In genomic region chr6:116277124-116277523, GRCh38 we compare ENCODE assay signal across 1 cellular context.
TF ChIP-seq lines count a peak whose summit lies in the region.

No MANE protein-coding gene starts in this region.

TF ChIP-seq in GM12878, 131 proteins besides CTCF, POLR2A, EP300 and RAD21 (continued from another document):
- TF ChIP-seq NKRF (conservative IDR thresholded peaks at IDR 0.05): no peak
- no peak for TF ChIP-seq SREBF1 (IDR thresholded peaks at IDR 0.05; ENCODE audit: low read length)
- no peak for TF ChIP-seq ZBTB4 (CRISPR knock-in tag; IDR thresholded peaks at IDR 0.05)
- no peak for TF ChIP-seq CUX1 (IDR thresholded peaks at IDR 0.05; ENCODE audit: insufficient replicate concordance, low read depth, low read length)
- TF ChIP-seq RELA (IDR thresholded peaks at IDR 0.05; ENCODE audit: borderline replicate concordance, partially characterized antibody): no peak
- TF ChIP-seq ELK1 (IDR thresholded peaks at IDR 0.05; ENCODE audit: low read depth, low read length): no peak
- TF ChIP-seq CHD2 (IDR thresholded peaks at IDR 0.05; ENCODE audit: borderline replicate concordance, low read depth, low read length): no peak
- no peak for TF ChIP-seq HDAC6 (IDR thresholded peaks at IDR 0.05; ENCODE audit: unreplicated experiment)
- no peak for TF ChIP-seq MXI1 (IDR thresholded peaks at IDR 0.05; ENCODE audit: low read depth, low read length)
- TF ChIP-seq ATF3 (IDR thresholded peaks at IDR 0.05; ENCODE audit: borderline replicate concordance, extremely low read depth, low read depth, low read length): no peak
- no peak for TF ChIP-seq RFX5 (IDR thresholded peaks at IDR 0.05; ENCODE audit: low read depth, low read length)
- no peak for TF ChIP-seq GABPA (IDR thresholded peaks at IDR 0.05; ENCODE audit: low read depth)
- no peak for TF ChIP-seq EED (IDR thresholded peaks at IDR 0.05; ENCODE audit: low read depth)
- TF ChIP-seq ZBTB33 (IDR thresholded peaks at IDR 0.05): no peak
- TF ChIP-seq IRF3 (IDR thresholded peaks at IDR 0.05): no peak
- no peak for TF ChIP-seq FOXM1 (IDR thresholded peaks at IDR 0.05; ENCODE audit: low read depth, low read length)
